In the genomic region with DNA sequence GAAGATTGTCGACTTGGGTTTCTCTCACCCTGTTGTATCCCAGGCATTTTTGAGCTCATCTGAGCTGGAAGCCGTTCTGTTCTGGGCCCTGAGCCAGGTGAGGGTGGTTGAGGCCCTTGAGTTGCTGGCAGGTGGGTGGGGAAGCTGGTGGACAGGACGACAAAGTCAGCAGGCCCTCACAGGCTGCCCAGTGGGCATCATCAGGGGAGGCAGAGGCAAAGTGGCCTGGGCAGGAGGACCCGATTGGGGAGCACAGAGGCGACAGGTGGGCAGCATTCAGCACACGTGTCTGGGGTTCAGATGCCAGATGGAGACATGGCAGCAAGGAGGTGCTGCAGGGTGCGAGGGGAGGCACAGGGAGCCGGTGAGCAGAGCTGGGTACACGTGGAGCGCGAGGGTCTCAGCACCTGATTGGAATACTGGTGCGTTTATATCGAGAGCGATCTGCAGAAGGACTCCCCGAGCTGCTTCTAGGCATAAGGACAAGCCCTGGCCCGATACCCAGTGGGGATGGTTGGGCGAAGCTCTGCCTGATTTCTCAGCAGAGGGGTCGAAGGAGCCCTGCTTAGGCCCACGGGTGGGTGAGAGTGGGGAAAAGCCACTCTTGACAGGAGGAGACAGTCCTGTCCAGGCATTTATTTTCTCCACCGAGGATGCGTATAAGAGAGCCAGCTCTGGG, we compare ENCODE assay signal across 2 cellular contexts.
A peak's percentile ranks its signal among the peaks of the same experiment; 100 is the strongest.
TF ChIP-seq lines count a peak whose summit lies in the region.

No MANE protein-coding gene starts in this region.

TF ChIP-seq in HepG2, 621 proteins besides CTCF, POLR2A, EP300 and RAD21:
- TF ChIP-seq EED (CRISPR knock-in tag; IDR thresholded peaks at IDR 0.05) = no peak
- no peak for TF ChIP-seq ARNT2 (CRISPR knock-in tag; IDR thresholded peaks at IDR 0.05; ENCODE audit: low read depth)
- TF ChIP-seq, protein P1, sequence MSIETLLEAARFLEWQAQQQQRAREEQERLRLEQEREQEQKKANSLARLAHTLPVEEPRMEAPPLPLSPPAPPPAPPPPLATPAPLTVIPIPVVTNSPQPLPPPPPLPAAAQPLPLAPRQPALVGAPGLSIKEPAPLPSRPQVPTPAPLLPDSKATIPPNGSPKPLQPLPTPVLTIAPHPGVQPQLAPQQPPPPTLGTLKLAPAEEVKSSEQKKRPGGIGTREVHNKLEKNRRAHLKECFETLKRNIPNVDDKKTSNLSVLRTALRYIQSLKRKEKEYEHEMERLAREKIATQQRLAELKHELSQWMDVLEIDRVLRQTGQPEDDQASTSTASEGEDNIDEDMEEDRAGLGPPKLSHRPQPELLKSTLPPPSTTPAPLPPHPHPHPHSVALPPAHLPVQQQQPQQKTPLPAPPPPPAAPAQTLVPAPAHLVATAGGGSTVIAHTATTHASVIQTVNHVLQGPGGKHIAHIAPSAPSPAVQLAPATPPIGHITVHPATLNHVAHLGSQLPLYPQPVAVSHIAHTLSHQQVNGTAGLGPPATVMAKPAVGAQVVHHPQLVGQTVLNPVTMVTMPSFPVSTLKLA (IDR thresholded peaks at IDR 0.05) = 0 out of 2 replicates have a peak, but pooled peaks have one; percentile 36

TF ChIP-seq in H1, 55 proteins besides CTCF, POLR2A, EP300 and RAD21:
- TF ChIP-seq KDM5A (IDR thresholded peaks at IDR 0.05; ENCODE audit: low read length) (no peak), FOSL1 (IDR thresholded peaks at IDR 0.05; ENCODE audit: insufficient read depth, low read depth, low read length) (no peak), EGR1 (IDR thresholded peaks at IDR 0.05; ENCODE audit: borderline replicate concordance, low read depth, low read length) (no peak), RBBP5 (IDR thresholded peaks at IDR 0.05; ENCODE audit: borderline replicate concordance, low read depth, low read length) (no peak), BACH1 (IDR thresholded peaks at IDR 0.05; ENCODE audit: low read length) (no peak), TAF1 (IDR thresholded peaks at IDR 0.05; ENCODE audit: low read depth, low read length) (no peak), NRF1 (IDR thresholded peaks at IDR 0.05; ENCODE audit: low read depth, low read length) (no peak), RXRA (IDR thresholded peaks at IDR 0.05; ENCODE audit: insufficient read depth, low read depth, low read length) (no peak), HDAC2 (IDR thresholded peaks at IDR 0.05; ENCODE audit: borderline replicate concordance in 1 of 2, low read depth in 2 of 2, low read length in 2 of 2) (no peak), SUZ12 (IDR thresholded peaks at IDR 0.05; ENCODE audit: low read length) (no peak), EZH2 (IDR thresholded peaks at IDR 0.05; ENCODE audit: low read depth, low read length, severe bottlenecking) (no peak), MAFK (IDR thresholded peaks at IDR 0.05; ENCODE audit: low read depth, low read length) (no peak), NANOG (IDR thresholded peaks at IDR 0.05; ENCODE audit: insufficient read depth, low read depth, low read length, poor library complexity, severe bottlenecking) (no peak), TBP (IDR thresholded peaks at IDR 0.05; ENCODE audit: low read depth, low read length) (no peak)
- TF ChIP-seq, protein P2, sequence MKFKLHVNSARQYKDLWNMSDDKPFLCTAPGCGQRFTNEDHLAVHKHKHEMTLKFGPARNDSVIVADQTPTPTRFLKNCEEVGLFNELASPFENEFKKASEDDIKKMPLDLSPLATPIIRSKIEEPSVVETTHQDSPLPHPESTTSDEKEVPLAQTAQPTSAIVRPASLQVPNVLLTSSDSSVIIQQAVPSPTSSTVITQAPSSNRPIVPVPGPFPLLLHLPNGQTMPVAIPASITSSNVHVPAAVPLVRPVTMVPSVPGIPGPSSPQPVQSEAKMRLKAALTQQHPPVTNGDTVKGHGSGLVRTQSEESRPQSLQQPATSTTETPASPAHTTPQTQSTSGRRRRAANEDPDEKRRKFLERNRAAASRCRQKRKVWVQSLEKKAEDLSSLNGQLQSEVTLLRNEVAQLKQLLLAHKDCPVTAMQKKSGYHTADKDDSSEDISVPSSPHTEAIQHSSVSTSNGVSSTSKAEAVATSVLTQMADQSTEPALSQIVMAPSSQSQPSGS (IDR thresholded peaks at IDR 0.05; ENCODE audit: low read length) = no peak
